In the genomic region with DNA sequence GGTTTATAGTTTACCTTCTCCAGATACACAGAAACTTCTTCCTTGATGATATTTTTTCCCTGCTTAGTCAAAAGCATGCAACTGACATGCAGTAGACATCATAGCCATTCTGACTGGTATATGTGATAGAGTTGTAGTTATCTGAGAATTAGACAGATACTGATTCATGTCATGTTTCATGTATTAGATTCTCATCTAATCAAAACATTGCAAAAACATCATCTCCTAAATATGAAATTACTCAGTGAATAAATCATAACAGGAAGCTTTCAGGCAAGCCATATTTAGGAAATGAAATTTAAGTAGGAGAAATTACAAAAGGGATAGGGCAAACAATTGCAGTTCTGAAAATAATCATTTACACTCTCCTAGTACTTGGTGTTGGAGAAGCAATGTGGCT, we compare ENCODE assay signal across 33 cellular contexts. TPM values are rescaled to one million over a fixed set of nuclear protein-coding genes. Genes with fewer than 3 reads are reported as not detected.
"Had no signal": no experiment of that assay in that cellular context is flagged by ENCODE, and none has a peak within 500 bp of the region (broad histone marks: within the 10 kb centered on the region; RNA-seq: fewer than 3 reads in every experiment).

No MANE protein-coding gene starts in this region.

- DNase-seq: dermis blood vessel endothelial cell; effector memory CD4-positive, alpha-beta T cell; foreskin fibroblast; gastrocnemius medialis; head of caudate nucleus; kidney; mesenchymal stem cell; naive thymus-derived CD4-positive, alpha-beta T cell; occipital lobe; ovary; posterior cingulate gyrus; psoas muscle; right cardiac atrium; sigmoid colon; small intestine; stimulated activated CD4-positive, alpha-beta T cell treated with anti-CD3 and anti-CD28 coated beads, Interleukin-15, amount 100 ng/mL, for 24 hours; stimulated activated CD4-positive, alpha-beta T cell treated with anti-CD3 and anti-CD28 coated beads, Interleukin-4, amount 100 ng/mL, for 1 hour; stimulated activated CD8-positive, alpha-beta memory T cell treated with anti-CD3 and anti-CD28 coated beads, Interleukin-4, amount 100 ng/mL, for 48 hours; stimulated activated naive CD4-positive, alpha-beta T cell; stimulated activated naive CD8-positive, alpha-beta T cell treated with anti-CD3 and anti-CD28 coated beads, Interleukin-15, amount 100 ng/mL, for 72 hours; transverse colon; upper lobe of right lung; uterus had no signal

- FAIRE-seq: kidney, small intestine had no signal

- H3K36me3 ChIP-seq: gastrocnemius medialis, ovary, sigmoid colon, suprapubic skin, transverse colon, upper lobe of right lung, uterus had no signal

- ATAC-seq: gastrocnemius medialis; left lobe of liver; naive thymus-derived CD4-positive, alpha-beta T cell; psoas muscle; right cardiac atrium; stimulated activated naive CD8-positive, alpha-beta T cell treated with anti-CD3 and anti-CD28 coated beads, Interleukin-15, amount 100 ng/mL, for 72 hours; upper lobe of right lung had no signal

- H3K4me1 ChIP-seq: gastrocnemius medialis, psoas muscle, sigmoid colon, suprapubic skin, transverse colon, upper lobe of right lung, uterus had no signal

- H3K9me3 ChIP-seq: gastrocnemius medialis, ovary, psoas muscle, sigmoid colon, suprapubic skin, transverse colon, upper lobe of right lung, uterus had no signal

- H3K27me3 ChIP-seq: gastrocnemius medialis, ovary, sigmoid colon, suprapubic skin, transverse colon, upper lobe of right lung, uterus had no signal

- H3K4me3 ChIP-seq: coronary artery, gastrocnemius medialis, lung, ovary, psoas muscle, sigmoid colon, suprapubic skin, transverse colon, upper lobe of right lung, uterus had no signal

- H3K27ac ChIP-seq: coronary artery, gastrocnemius medialis, ovary, psoas muscle, sigmoid colon, suprapubic skin, transverse colon, upper lobe of right lung, uterus had no signal

RNA-seq across cellular contexts. Expression of a gene that starts 38.4 kb away (rescaled TPM):
- total RNA-seq: dermis blood vessel endothelial cell; gastrocnemius medialis; glomerular endothelial cell; kidney; left lobe of liver; liver; lung; mesothelial cell of epicardium; mucosa of gallbladder; naive thymus-derived CD4-positive, alpha-beta T cell; occipital lobe; ovary; psoas muscle; renal cortical epithelial cell; right cardiac atrium; sigmoid colon; suprapubic skin; transverse colon; upper lobe of right lung; uterus had no signal
- polyA plus RNA-seq: esophagus; liver; lung; naive thymus-derived CD4-positive, alpha-beta T cell; ovary; psoas muscle; right cardiac atrium; sigmoid colon; small intestine had no signal
